ENCODE assay signal across 13 cellular contexts in the genomic region with DNA sequence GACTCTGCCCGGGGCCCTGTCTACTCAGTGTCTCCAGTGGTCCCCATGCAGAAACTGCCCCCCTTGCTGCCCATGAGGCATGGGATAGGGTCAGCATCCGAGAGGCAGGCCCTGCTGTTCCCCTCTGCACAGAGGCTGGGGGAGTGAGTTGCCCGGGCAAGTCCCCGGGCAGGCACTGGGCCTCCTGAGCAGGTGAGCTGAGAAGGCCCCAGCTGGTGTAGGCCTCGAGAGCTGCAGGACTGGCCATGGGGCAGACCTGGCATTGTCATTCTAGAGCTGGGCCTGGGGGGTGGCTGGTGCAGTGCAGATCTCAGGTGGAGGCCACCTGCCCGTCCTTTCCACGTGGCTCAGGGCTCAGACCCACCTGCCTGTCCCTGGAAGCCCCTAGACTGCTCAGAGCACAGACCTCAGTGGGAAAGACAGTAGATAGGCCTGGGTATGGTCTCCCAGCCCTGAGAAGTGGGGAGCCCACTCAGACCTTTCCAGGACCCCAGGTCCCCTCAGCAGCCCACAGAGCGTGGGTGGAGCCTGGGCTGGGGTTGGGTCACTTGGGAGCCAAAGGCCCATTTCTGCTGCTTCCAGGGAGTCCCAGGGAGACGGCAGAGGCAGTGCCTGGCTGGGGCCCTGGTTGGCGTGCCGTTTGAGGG. TPM values are rescaled to one million over a fixed set of nuclear protein-coding genes. Genes with fewer than 3 reads are reported as not detected.
DNase-seq lines count a peak whose midpoint lies in the region; ATAC-seq and TF ChIP-seq lines count a peak whose summit lies in the region.
"Had no signal": no experiment of that assay in that cellular context is flagged by ENCODE, and none has a peak within 500 bp of the region (broad histone marks: within the 10 kb centered on the region; RNA-seq: fewer than 3 reads in every experiment).

No MANE protein-coding gene starts in this region.

- peaks cover 7% of the 10 kb centered on the region for H3K9me1 ChIP-seq in IMR-90 (ENCODE audit: insufficient read depth, low read length)

- no peaks in the 10 kb centered on the region for H3K9me3 Mint-ChIP-seq in dendritic cell treated with granulocyte-macrophage colony-stimulating factor and Interleukin-4, amounts not matched to agents 40 ng/mL and 50 ng/mL, for 4 days
- H3K9me3 Mint-ChIP-seq in glutamatergic neuron (ENCODE audit: unreplicated experiment), result peaks cover 9% of the 10 kb centered on the region
- H3K9me3 Mint-ChIP-seq: stimulated activated naive CD8-positive, alpha-beta T cell treated with anti-CD3 and anti-CD28 coated beads, Interleukin-15, Interleukin-2, amounts not matched to agents 100 ng/mL and 50 ng/mL, for 24 hours had no signal

- H4K5ac ChIP-seq in IMR-90 (ENCODE audit: low read depth, low read length), result peak overlapping the region; percentile 84

- peaks cover 19% of the 10 kb centered on the region for H3K27me3 Mint-ChIP-seq in dendritic cell treated with granulocyte-macrophage colony-stimulating factor and Interleukin-4, amounts not matched to agents 40 ng/mL and 50 ng/mL, for 4 days
- no peaks in the 10 kb centered on the region for H3K27me3 Mint-ChIP-seq in glutamatergic neuron (ENCODE audit: unreplicated experiment)
- H3K27me3 Mint-ChIP-seq: stimulated activated naive CD8-positive, alpha-beta T cell treated with anti-CD3 and anti-CD28 coated beads, Interleukin-15, Interleukin-2, amounts not matched to agents 100 ng/mL and 50 ng/mL, for 24 hours had no signal

- ATAC-seq in IMR-90 (ENCODE audit: low read depth) (no peak), HG03354 (IDR thresholded peaks at IDR 0.05; ENCODE audit: poor library complexity, severe bottlenecking, unreplicated experiment) (no peak)

- H3K4ac ChIP-seq in IMR-90 (ENCODE audit: low read depth, low read length), result peak overlapping the region; percentile 90

- peak overlapping the region; percentile 84 to 93; a peak in 3 of 4 replicates for H4K8ac ChIP-seq in IMR-90 (ENCODE audit: low read depth in 2 of 2, low read length in 2 of 2)

- H3K9ac ChIP-seq in BLaER1 (peak overlapping the region; percentile 26), IMR-90 (ENCODE audit: low read depth, low read length) (no peak overlapping the region; the same call in none of the 2 replicates), rectal smooth muscle tissue (ENCODE audit: low read length) (no peak overlapping the region)

- H3K4me3 ChIP-seq in BLaER1 (no peak overlapping the region), IMR-90 (ENCODE audit: insufficient read depth, low read depth, low read length) (no peak overlapping the region), rectal smooth muscle tissue (ENCODE audit: low read length) (peak overlapping the region; percentile 45)
- H3K4me3 ChIP-seq: SJCRH30 had no signal

- peak overlapping the region; percentile 83 for H2BK5ac ChIP-seq in IMR-90 (ENCODE audit: low read depth, low read length, poor library complexity, severe bottlenecking)

- H3K23ac ChIP-seq in IMR-90 (ENCODE audit: low read depth, low read length), result peak overlapping the region; percentile 81

- H2BK15ac ChIP-seq in IMR-90 (ENCODE audit: low read depth, low read length), result peak overlapping the region; percentile 89; the same call in 1 of the 3 replicates

- H3K27me3 ChIP-seq in BLaER1 (no peaks in the 10 kb centered on the region), IMR-90 (ENCODE audit: control insufficient read depth, insufficient read depth, low read length) (no peaks in the 10 kb centered on the region), rectal smooth muscle tissue (ENCODE audit: control insufficient read depth, insufficient read depth, low read length) (no peaks in the 10 kb centered on the region)

- CTCF ChIA-PET in IMR-90 (lab: Yijun Ruan, JAX), result interaction anchor here (0.6 kb wide), 1 partner anchor 90 kb away, joined by 3 read pairs; no protein-coding TSS in a partner anchor

- H3K4me3 Mint-ChIP-seq in dendritic cell treated with granulocyte-macrophage colony-stimulating factor and Interleukin-4, amounts not matched to agents 40 ng/mL and 50 ng/mL, for 4 days, result peak overlapping the region; percentile 67
- H3K4me3 Mint-ChIP-seq in glutamatergic neuron (ENCODE audit: unreplicated experiment), result no peak overlapping the region

- no peak for TF ChIP-seq POLR2A in IMR-90 (IDR thresholded peaks at IDR 0.05; ENCODE audit: low read depth, low read length)

- peak overlapping the region; percentile 92 for H3K14ac ChIP-seq in IMR-90 (replicated peaks; ENCODE audit: low read depth, low read length)

- peak overlapping the region; percentile 100 for H2AK9ac ChIP-seq in IMR-90 (replicated peaks; ENCODE audit: low read depth, low read length, poor library complexity)

- H2AFZ ChIP-seq in IMR-90 (replicated peaks; ENCODE audit: low read length, poor library complexity), result peak overlapping the region; percentile 76

- BruUV-seq in IMR-90 (replicated peaks; lab: Mats Ljungman, UMichigan), result no TSS peak

- no peaks in the 10 kb centered on the region for H3K36me3 Mint-ChIP-seq in dendritic cell treated with granulocyte-macrophage colony-stimulating factor and Interleukin-4, amounts not matched to agents 40 ng/mL and 50 ng/mL, for 4 days (ENCODE audit: low read depth)
- H3K36me3 Mint-ChIP-seq in glutamatergic neuron (ENCODE audit: unreplicated experiment), result no peaks in the 10 kb centered on the region

- dilution Hi-C loops in IMR-90 (cut with HindIII; ENCODE audit: low sequenced_read_pairs, unreplicated experiment), result no loop called here

- H3K4me2 ChIP-seq in BLaER1 (peak overlapping the region; percentile 97), IMR-90 (ENCODE audit: low read depth, low read length) (no peak overlapping the region)

- H3K56ac ChIP-seq in IMR-90 (ENCODE audit: extremely low read depth, insufficient read depth, low read length), result no peak overlapping the region; the same call in 1 of the 2 replicates

- H4K20me1 ChIP-seq in BLaER1, result peaks cover under 1% of the 10 kb centered on the region; the same call in 1 of the 2 replicates
- no peaks in the 10 kb centered on the region for H4K20me1 ChIP-seq in IMR-90 (ENCODE audit: insufficient read depth, low read length)

- intact Hi-C loops in IMR-90 (cut with micrococcal nuclease), result no loop called here
- intact Hi-C loops in dendritic cell treated with granulocyte-macrophage colony-stimulating factor and Interleukin-4, amounts not matched to agents 40 ng/mL and 50 ng/mL, for 4 days (cut with micrococcal nuclease), result no loop called here

- no peaks in the 10 kb centered on the region for H3K9me3 ChIP-seq in BLaER1
- H3K9me3 ChIP-seq in IMR-90 (ENCODE audit: control insufficient read depth, insufficient read depth, low read length), result no peaks in the 10 kb centered on the region
- H3K9me3 ChIP-seq: SJCRH30 had no signal

- no peak for DNase-seq in IMR-90
- no peak for DNase-seq in medulla oblongata (ENCODE audit: extremely low spot score)
- DNase-seq in activated effector memory CD4-positive, alpha-beta T cell treated with anti-CD3 and anti-CD28 coated beads, Interleukin-2, amount 50 U/mL, for 16 hours, result no peak
- no peak for DNase-seq in glutamatergic neuron
- DNase-seq: activated CD4-positive, alpha-beta T cell treated with anti-CD3 and anti-CD28 coated beads for 1 hour; activated gamma-delta T cell; NCI-H2227 treated with DMSO at 0.1 percent for 48 hours had no signal

- POLR2A ChIA-PET in IMR-90 (lab: Charles Lee; ENCODE audit: unreplicated experiment), result no interaction called here

- H3K36me3 ChIP-seq in BLaER1 (no peaks in the 10 kb centered on the region), IMR-90 (ENCODE audit: control insufficient read depth, insufficient read depth, low read length) (no peaks in the 10 kb centered on the region), rectal smooth muscle tissue (ENCODE audit: control insufficient read depth, insufficient read depth, low read length) (no peaks in the 10 kb centered on the region)
- H3K36me3 ChIP-seq: SJCRH30 had no signal

- H3K79me1 ChIP-seq in IMR-90 (ENCODE audit: low read depth in 1 of 2, low read length in 2 of 2), result peaks cover 0 to 13% of the 10 kb centered on the region in 2 experiments; a peak in 2 of 4 replicates

- H3K27ac Mint-ChIP-seq in dendritic cell treated with granulocyte-macrophage colony-stimulating factor and Interleukin-4, amounts not matched to agents 40 ng/mL and 50 ng/mL, for 4 days, result peak overlapping the region; percentile 89
- H3K27ac Mint-ChIP-seq in glutamatergic neuron (ENCODE audit: unreplicated experiment), result no peak overlapping the region

- no peak for TF ChIP-seq RAD21 in IMR-90 (IDR thresholded peaks at IDR 0.05; ENCODE audit: low read length)

- 93% methylated on average over 9 of the region's 11 CpGs; no CpG with 5 or more reads in 1 of the 2 experiments for WGBS in IMR-90 (ENCODE audit: extremely low coverage in 2 of 2, insufficient read length in 1 of 2), 2 experiments

- H2AK5ac ChIP-seq in IMR-90 (ENCODE audit: low read depth, low read length), result peak overlapping the region; percentile 98

- peak overlapping the region; percentile 88 for H2BK20ac ChIP-seq in IMR-90 (ENCODE audit: low read depth, low read length)

- no peak for TF ChIP-seq CTCF in IMR-90 (conservative IDR thresholded peaks at IDR 0.05; ENCODE audit: low read depth, low read length)
- TF ChIP-seq CTCF in glutamatergic neuron (IDR thresholded peaks at IDR 0.05; ENCODE audit: partially characterized antibody, unreplicated experiment), result no peak

- H4K91ac ChIP-seq in IMR-90 (ENCODE audit: insufficient read depth, low read depth, low read length), result peak overlapping the region; percentile 98

- peaks cover 71% of the 10 kb centered on the region for H3K4me1 ChIP-seq in BLaER1
- H3K4me1 ChIP-seq in IMR-90 (ENCODE audit: control insufficient read depth, insufficient read depth, low read length), result peaks cover 37% of the 10 kb centered on the region
- peaks cover 43% of the 10 kb centered on the region for H3K4me1 ChIP-seq in rectal smooth muscle tissue (ENCODE audit: control insufficient read depth, insufficient read depth, low read length)

- H3K18ac ChIP-seq in IMR-90 (ENCODE audit: low read depth, low read length), result peak overlapping the region; percentile 77

- H2BK120ac ChIP-seq in IMR-90 (ENCODE audit: low read depth, low read length), result peak overlapping the region; percentile 97

- in situ Hi-C loops in IMR-90 (cut with MboI; ENCODE audit: low sequenced_read_pairs), result no loop called here

- H3K27ac ChIP-seq in BLaER1 (peak overlapping the region; percentile 63), IMR-90 (ENCODE audit: insufficient read depth, low read length) (peak overlapping the region; percentile 66), rectal smooth muscle tissue (ENCODE audit: low read depth, low read length) (peak overlapping the region; percentile 99)
- H3K27ac ChIP-seq: SJCRH30 had no signal

- peaks cover 80% of the 10 kb centered on the region for H3K4me1 Mint-ChIP-seq in dendritic cell treated with granulocyte-macrophage colony-stimulating factor and Interleukin-4, amounts not matched to agents 40 ng/mL and 50 ng/mL, for 4 days (ENCODE audit: low read depth)
- peaks cover 12% of the 10 kb centered on the region for H3K4me1 Mint-ChIP-seq in glutamatergic neuron (ENCODE audit: low read depth, unreplicated experiment)

TF ChIP-seq in IMR-90, 13 proteins besides CTCF, POLR2A, EP300 and RAD21 (continues in another document):
- no peak for TF ChIP-seq MAFK (IDR thresholded peaks at IDR 0.05; ENCODE audit: low read depth, low read length)

RNA-seq across cellular contexts. Expression of a gene that starts 4.7 kb away (rescaled TPM):
- total RNA-seq in IMR-90 (2012; rRNA removed), result 1.8 and 2.5 TPM in 2 replicates
- 6.0 and 6.9 TPM in 2 replicates for polyA plus RNA-seq in IMR-90 (2012; rRNA removed)
- 4.0 and 8.0 TPM in 2 replicates for polyA plus RNA-seq in IMR-90 (2012; cell fraction: cytosol; rRNA removed)
- polyA plus RNA-seq in IMR-90 (2012; cell fraction: nucleus; rRNA removed; ENCODE audit: low replicate concordance), result 19.2 and 42.7 TPM in 2 replicates
- 64.2 TPM for total RNA-seq in glutamatergic neuron (ENCODE audit: unreplicated experiment)

Comparison
In these comparisons a context has a peak if more than half of its experiments do, and no peak if none do; other contexts are left out.
1. RNA of a gene that starts 4.7 kb away (total RNA-seq): 64.2 TPM in glutamatergic neuron (single experiment); 1.8 to 2.5 TPM in IMR-90; every median in the first group is over 10 times any median in the second.
2. Peak in every context shown above with its lines, with median percentiles within 50 percentile points of each other: H3K27ac ChIP-seq.